Comparison of ENCODE assay signal across 2 cellular contexts in the genomic region with DNA sequence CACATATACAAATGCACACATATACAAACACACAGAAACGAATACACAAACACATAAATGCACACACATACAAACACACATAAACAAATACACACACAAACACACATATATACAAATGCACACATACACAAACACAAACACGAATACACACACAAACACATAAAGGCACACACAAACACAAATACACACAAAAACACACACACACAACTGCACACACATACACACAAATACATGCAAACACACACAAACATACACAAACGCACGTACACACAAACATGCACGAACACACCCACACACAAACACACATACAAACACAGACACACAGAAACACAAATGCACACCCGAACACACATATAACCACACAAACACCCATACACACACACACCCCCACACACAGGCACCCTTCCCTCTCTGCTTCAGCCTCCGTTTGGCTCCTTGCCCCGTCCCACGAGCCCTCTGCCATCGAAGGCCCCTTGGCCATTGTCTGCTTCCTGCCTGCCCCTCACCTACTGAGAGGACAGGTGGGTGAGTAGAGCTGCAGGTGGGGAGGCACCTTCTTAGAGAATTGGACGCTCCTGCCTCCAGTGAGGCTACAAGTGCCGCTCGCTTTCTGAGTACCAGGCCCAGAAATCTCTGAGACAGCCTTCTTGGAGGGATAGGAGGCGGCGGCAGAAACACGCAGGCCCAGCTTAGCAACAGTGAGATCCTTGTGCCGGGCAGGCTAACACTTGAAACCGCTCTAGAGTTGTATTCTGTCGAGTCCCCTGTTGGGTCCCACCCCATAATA.
TF ChIP-seq lines count a peak whose summit lies in the region.

No MANE protein-coding gene starts in this region.

TF ChIP-seq in GM23338, 12 proteins besides CTCF, POLR2A, EP300 and RAD21 (continues in another document):
- TF ChIP-seq JUNB (IDR thresholded peaks at IDR 0.05; ENCODE audit: unreplicated experiment): no peak
- TF ChIP-seq ZNF331 (CRISPR knock-in tag; IDR thresholded peaks at IDR 0.05; ENCODE audit: low read depth): no peak
- TF ChIP-seq NANOG (IDR thresholded peaks at IDR 0.05; ENCODE audit: borderline replicate concordance): no peak
- TF ChIP-seq CREB1 (CRISPR knock-in tag; IDR thresholded peaks at IDR 0.05; ENCODE audit: low read depth): no peak
- TF ChIP-seq, protein P1, sequence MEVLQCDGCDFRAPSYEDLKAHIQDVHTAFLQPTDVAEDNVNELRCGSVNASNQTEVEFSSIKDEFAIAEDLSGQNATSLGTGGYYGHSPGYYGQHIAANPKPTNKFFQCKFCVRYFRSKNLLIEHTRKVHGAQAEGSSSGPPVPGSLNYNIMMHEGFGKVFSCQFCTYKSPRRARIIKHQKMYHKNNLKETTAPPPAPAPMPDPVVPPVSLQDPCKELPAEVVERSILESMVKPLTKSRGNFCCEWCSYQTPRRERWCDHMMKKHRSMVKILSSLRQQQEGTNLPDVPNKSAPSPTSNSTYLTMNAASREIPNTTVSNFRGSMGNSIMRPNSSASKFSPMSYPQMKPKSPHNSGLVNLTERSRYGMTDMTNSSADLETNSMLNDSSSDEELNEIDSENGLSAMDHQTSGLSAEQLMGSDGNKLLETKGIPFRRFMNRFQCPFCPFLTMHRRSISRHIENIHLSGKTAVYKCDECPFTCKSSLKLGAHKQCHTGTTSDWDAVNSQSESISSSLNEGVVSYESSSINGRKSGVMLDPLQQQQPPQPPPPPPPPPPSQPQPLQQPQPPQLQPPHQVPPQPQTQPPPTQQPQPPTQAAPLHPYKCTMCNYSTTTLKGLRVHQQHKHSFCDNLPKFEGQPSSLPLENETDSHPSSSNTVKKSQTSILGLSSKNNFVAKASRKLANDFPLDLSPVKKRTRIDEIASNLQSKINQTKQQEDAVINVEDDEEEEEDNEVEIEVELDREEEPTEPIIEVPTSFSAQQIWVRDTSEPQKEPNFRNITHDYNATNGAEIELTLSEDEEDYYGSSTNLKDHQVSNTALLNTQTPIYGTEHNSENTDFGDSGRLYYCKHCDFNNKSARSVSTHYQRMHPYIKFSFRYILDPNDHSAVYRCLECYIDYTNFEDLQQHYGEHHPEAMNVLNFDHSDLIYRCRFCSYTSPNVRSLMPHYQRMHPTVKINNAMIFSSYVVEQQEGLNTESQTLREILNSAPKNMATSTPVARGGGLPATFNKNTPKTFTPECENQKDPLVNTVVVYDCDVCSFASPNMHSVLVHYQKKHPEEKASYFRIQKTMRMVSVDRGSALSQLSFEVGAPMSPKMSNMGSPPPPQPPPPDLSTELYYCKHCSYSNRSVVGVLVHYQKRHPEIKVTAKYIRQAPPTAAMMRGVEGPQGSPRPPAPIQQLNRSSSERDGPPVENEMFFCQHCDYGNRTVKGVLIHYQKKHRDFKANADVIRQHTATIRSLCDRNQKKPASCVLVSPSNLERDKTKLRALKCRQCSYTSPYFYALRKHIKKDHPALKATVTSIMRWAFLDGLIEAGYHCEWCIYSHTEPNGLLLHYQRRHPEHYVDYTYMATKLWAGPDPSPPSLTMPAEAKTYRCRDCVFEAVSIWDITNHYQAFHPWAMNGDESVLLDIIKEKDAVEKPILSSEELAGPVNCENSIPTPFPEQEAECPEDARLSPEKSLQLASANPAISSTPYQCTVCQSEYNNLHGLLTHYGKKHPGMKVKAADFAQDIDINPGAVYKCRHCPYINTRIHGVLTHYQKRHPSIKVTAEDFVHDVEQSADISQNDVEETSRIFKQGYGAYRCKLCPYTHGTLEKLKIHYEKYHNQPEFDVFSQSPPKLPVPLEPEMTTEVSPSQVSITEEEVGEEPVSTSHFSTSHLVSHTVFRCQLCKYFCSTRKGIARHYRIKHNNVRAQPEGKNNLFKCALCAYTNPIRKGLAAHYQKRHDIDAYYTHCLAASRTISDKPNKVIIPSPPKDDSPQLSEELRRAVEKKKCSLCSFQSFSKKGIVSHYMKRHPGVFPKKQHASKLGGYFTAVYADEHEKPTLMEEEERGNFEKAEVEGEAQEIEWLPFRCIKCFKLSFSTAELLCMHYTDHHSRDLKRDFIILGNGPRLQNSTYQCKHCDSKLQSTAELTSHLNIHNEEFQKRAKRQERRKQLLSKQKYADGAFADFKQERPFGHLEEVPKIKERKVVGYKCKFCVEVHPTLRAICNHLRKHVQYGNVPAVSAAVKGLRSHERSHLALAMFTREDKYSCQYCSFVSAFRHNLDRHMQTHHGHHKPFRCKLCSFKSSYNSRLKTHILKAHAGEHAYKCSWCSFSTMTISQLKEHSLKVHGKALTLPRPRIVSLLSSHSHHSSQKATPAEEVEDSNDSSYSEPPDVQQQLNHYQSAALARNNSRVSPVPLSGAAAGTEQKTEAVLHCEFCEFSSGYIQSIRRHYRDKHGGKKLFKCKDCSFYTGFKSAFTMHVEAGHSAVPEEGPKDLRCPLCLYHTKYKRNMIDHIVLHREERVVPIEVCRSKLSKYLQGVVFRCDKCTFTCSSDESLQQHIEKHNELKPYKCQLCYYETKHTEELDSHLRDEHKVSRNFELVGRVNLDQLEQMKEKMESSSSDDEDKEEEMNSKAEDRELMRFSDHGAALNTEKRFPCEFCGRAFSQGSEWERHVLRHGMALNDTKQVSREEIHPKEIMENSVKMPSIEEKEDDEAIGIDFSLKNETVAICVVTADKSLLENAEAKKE (CRISPR knock-in tag; IDR thresholded peaks at IDR 0.05): no peak
- TF ChIP-seq, protein P2, sequence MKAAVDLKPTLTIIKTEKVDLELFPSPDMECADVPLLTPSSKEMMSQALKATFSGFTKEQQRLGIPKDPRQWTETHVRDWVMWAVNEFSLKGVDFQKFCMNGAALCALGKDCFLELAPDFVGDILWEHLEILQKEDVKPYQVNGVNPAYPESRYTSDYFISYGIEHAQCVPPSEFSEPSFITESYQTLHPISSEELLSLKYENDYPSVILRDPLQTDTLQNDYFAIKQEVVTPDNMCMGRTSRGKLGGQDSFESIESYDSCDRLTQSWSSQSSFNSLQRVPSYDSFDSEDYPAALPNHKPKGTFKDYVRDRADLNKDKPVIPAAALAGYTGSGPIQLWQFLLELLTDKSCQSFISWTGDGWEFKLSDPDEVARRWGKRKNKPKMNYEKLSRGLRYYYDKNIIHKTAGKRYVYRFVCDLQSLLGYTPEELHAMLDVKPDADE (IDR thresholded peaks at IDR 0.05): no peak
- TF ChIP-seq, protein P3, sequence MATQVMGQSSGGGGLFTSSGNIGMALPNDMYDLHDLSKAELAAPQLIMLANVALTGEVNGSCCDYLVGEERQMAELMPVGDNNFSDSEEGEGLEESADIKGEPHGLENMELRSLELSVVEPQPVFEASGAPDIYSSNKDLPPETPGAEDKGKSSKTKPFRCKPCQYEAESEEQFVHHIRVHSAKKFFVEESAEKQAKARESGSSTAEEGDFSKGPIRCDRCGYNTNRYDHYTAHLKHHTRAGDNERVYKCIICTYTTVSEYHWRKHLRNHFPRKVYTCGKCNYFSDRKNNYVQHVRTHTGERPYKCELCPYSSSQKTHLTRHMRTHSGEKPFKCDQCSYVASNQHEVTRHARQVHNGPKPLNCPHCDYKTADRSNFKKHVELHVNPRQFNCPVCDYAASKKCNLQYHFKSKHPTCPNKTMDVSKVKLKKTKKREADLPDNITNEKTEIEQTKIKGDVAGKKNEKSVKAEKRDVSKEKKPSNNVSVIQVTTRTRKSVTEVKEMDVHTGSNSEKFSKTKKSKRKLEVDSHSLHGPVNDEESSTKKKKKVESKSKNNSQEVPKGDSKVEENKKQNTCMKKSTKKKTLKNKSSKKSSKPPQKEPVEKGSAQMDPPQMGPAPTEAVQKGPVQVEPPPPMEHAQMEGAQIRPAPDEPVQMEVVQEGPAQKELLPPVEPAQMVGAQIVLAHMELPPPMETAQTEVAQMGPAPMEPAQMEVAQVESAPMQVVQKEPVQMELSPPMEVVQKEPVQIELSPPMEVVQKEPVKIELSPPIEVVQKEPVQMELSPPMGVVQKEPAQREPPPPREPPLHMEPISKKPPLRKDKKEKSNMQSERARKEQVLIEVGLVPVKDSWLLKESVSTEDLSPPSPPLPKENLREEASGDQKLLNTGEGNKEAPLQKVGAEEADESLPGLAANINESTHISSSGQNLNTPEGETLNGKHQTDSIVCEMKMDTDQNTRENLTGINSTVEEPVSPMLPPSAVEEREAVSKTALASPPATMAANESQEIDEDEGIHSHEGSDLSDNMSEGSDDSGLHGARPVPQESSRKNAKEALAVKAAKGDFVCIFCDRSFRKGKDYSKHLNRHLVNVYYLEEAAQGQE (IDR thresholded peaks at IDR 0.05; ENCODE audit: unreplicated experiment): no peak

TF ChIP-seq in H1, 55 proteins besides CTCF, POLR2A, EP300 and RAD21:
- TF ChIP-seq PHF8 (conservative IDR thresholded peaks at IDR 0.05; ENCODE audit: low read depth, low read length): no peak
- TF ChIP-seq CTBP2 (IDR thresholded peaks at IDR 0.05; ENCODE audit: borderline replicate concordance, insufficient read depth, insufficient read length, low read length): no peak
- TF ChIP-seq CBX8 (IDR thresholded peaks at IDR 0.05; ENCODE audit: borderline replicate concordance, low read depth, low read length): no peak
- TF ChIP-seq SUZ12 (IDR thresholded peaks at IDR 0.05; ENCODE audit: low read length): no peak
- TF ChIP-seq, protein P4, sequence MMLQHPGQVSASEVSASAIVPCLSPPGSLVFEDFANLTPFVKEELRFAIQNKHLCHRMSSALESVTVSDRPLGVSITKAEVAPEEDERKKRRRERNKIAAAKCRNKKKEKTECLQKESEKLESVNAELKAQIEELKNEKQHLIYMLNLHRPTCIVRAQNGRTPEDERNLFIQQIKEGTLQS (IDR thresholded peaks at IDR 0.05; ENCODE audit: insufficient read depth, low read depth, low read length): no peak
- TF ChIP-seq, protein P5, sequence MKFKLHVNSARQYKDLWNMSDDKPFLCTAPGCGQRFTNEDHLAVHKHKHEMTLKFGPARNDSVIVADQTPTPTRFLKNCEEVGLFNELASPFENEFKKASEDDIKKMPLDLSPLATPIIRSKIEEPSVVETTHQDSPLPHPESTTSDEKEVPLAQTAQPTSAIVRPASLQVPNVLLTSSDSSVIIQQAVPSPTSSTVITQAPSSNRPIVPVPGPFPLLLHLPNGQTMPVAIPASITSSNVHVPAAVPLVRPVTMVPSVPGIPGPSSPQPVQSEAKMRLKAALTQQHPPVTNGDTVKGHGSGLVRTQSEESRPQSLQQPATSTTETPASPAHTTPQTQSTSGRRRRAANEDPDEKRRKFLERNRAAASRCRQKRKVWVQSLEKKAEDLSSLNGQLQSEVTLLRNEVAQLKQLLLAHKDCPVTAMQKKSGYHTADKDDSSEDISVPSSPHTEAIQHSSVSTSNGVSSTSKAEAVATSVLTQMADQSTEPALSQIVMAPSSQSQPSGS (IDR thresholded peaks at IDR 0.05; ENCODE audit: low read length): no peak
- TF ChIP-seq, protein P6, sequence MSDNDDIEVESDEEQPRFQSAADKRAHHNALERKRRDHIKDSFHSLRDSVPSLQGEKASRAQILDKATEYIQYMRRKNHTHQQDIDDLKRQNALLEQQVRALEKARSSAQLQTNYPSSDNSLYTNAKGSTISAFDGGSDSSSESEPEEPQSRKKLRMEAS (IDR thresholded peaks at IDR 0.05): no peak
- no peak for TF ChIP-seq RBBP5 (IDR thresholded peaks at IDR 0.05; ENCODE audit: borderline replicate concordance, low read depth, low read length)
- TF ChIP-seq FOSL1 (IDR thresholded peaks at IDR 0.05; ENCODE audit: insufficient read depth, low read depth, low read length): no peak
- no peak for TF ChIP-seq GABPA (IDR thresholded peaks at IDR 0.05; ENCODE audit: borderline replicate concordance, insufficient read depth, low read length)
- no peak for TF ChIP-seq SIN3A (conservative IDR thresholded peaks at IDR 0.05 in 1 of 2, IDR thresholded peaks at IDR 0.05 in 1 of 2; ENCODE audit: low read depth in 1 of 2, low read length in 2 of 2)
- TF ChIP-seq NRF1 (IDR thresholded peaks at IDR 0.05; ENCODE audit: low read depth, low read length): no peak
- TF ChIP-seq HDAC6 (IDR thresholded peaks at IDR 0.05; ENCODE audit: low read depth, low read length): no peak
- TF ChIP-seq EZH2 (IDR thresholded peaks at IDR 0.05; ENCODE audit: low read depth, low read length, severe bottlenecking): no peak
- no peak for TF ChIP-seq TAF1 (IDR thresholded peaks at IDR 0.05; ENCODE audit: low read depth, low read length)
- no peak for TF ChIP-seq CHD2 (IDR thresholded peaks at IDR 0.05; ENCODE audit: low read length)
